3 cellular contexts compared by ENCODE assay signal in the genomic region with DNA sequence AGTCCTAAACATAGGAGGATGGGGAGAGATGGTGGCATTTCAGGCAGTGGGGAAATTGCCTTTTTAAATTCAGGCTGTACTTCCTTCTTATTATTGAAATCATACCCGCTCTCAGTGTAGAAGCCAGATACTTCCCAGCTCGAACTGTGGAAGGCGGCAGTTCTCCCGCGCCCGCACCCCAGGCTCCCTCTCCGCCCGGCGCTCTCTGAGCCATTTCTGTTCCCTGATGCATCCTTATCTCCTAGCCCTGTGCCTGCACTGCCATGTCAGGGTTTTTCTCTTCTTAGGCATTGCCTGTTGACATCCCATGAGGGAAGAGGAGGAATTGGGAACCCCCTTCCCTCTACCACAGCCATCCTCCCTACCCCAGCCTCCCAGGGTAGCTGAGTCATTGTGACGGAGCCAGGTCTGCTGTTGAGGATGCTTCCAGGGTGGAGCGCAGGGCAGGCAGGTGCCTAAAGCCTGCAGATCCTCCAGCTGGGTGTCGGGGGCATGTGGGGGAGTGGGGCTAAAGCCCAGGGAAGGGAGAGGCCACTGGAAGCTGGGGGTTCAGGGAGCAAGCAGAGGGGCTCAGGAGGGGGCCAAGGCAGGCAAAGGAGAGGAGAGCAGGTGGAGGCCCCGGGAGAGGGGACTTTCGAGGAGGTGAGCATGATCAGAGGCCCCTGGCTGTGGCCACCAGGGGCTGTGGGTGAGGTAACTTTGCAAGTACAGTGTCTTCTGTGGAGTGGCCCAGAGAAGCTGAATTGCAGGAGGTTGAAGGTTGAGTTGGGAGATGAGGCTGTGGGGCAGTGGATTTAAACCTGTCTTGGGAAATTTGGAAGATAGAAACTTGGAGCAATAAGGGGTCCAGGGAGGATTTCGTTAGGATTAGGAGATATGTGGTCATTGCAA.
TF ChIP-seq lines count a peak whose summit lies in the region.

No MANE protein-coding gene starts in this region.

TF ChIP-seq in A549, 52 proteins besides CTCF, POLR2A, EP300 and RAD21:
- 0 out of 2 replicates have a peak, but pooled peaks have one; percentile 13 for TF ChIP-seq NFE2L2 (conservative IDR thresholded peaks at IDR 0.05; ENCODE audit: low read length)
- TF ChIP-seq RFX5 (IDR thresholded peaks at IDR 0.05): no peak
TF ChIP-seq in A549: peak in this region for 1.

TF ChIP-seq in GM23338, 12 proteins besides CTCF, POLR2A, EP300 and RAD21:
- TF ChIP-seq ZNF331 (CRISPR knock-in tag; IDR thresholded peaks at IDR 0.05; ENCODE audit: low read depth) (no peak), JUNB (IDR thresholded peaks at IDR 0.05; ENCODE audit: unreplicated experiment) (no peak), CREB1 (CRISPR knock-in tag; IDR thresholded peaks at IDR 0.05; ENCODE audit: low read depth) (no peak)
- TF ChIP-seq, protein P1, sequence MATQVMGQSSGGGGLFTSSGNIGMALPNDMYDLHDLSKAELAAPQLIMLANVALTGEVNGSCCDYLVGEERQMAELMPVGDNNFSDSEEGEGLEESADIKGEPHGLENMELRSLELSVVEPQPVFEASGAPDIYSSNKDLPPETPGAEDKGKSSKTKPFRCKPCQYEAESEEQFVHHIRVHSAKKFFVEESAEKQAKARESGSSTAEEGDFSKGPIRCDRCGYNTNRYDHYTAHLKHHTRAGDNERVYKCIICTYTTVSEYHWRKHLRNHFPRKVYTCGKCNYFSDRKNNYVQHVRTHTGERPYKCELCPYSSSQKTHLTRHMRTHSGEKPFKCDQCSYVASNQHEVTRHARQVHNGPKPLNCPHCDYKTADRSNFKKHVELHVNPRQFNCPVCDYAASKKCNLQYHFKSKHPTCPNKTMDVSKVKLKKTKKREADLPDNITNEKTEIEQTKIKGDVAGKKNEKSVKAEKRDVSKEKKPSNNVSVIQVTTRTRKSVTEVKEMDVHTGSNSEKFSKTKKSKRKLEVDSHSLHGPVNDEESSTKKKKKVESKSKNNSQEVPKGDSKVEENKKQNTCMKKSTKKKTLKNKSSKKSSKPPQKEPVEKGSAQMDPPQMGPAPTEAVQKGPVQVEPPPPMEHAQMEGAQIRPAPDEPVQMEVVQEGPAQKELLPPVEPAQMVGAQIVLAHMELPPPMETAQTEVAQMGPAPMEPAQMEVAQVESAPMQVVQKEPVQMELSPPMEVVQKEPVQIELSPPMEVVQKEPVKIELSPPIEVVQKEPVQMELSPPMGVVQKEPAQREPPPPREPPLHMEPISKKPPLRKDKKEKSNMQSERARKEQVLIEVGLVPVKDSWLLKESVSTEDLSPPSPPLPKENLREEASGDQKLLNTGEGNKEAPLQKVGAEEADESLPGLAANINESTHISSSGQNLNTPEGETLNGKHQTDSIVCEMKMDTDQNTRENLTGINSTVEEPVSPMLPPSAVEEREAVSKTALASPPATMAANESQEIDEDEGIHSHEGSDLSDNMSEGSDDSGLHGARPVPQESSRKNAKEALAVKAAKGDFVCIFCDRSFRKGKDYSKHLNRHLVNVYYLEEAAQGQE (IDR thresholded peaks at IDR 0.05; ENCODE audit: unreplicated experiment): no peak
- TF ChIP-seq, protein P2, sequence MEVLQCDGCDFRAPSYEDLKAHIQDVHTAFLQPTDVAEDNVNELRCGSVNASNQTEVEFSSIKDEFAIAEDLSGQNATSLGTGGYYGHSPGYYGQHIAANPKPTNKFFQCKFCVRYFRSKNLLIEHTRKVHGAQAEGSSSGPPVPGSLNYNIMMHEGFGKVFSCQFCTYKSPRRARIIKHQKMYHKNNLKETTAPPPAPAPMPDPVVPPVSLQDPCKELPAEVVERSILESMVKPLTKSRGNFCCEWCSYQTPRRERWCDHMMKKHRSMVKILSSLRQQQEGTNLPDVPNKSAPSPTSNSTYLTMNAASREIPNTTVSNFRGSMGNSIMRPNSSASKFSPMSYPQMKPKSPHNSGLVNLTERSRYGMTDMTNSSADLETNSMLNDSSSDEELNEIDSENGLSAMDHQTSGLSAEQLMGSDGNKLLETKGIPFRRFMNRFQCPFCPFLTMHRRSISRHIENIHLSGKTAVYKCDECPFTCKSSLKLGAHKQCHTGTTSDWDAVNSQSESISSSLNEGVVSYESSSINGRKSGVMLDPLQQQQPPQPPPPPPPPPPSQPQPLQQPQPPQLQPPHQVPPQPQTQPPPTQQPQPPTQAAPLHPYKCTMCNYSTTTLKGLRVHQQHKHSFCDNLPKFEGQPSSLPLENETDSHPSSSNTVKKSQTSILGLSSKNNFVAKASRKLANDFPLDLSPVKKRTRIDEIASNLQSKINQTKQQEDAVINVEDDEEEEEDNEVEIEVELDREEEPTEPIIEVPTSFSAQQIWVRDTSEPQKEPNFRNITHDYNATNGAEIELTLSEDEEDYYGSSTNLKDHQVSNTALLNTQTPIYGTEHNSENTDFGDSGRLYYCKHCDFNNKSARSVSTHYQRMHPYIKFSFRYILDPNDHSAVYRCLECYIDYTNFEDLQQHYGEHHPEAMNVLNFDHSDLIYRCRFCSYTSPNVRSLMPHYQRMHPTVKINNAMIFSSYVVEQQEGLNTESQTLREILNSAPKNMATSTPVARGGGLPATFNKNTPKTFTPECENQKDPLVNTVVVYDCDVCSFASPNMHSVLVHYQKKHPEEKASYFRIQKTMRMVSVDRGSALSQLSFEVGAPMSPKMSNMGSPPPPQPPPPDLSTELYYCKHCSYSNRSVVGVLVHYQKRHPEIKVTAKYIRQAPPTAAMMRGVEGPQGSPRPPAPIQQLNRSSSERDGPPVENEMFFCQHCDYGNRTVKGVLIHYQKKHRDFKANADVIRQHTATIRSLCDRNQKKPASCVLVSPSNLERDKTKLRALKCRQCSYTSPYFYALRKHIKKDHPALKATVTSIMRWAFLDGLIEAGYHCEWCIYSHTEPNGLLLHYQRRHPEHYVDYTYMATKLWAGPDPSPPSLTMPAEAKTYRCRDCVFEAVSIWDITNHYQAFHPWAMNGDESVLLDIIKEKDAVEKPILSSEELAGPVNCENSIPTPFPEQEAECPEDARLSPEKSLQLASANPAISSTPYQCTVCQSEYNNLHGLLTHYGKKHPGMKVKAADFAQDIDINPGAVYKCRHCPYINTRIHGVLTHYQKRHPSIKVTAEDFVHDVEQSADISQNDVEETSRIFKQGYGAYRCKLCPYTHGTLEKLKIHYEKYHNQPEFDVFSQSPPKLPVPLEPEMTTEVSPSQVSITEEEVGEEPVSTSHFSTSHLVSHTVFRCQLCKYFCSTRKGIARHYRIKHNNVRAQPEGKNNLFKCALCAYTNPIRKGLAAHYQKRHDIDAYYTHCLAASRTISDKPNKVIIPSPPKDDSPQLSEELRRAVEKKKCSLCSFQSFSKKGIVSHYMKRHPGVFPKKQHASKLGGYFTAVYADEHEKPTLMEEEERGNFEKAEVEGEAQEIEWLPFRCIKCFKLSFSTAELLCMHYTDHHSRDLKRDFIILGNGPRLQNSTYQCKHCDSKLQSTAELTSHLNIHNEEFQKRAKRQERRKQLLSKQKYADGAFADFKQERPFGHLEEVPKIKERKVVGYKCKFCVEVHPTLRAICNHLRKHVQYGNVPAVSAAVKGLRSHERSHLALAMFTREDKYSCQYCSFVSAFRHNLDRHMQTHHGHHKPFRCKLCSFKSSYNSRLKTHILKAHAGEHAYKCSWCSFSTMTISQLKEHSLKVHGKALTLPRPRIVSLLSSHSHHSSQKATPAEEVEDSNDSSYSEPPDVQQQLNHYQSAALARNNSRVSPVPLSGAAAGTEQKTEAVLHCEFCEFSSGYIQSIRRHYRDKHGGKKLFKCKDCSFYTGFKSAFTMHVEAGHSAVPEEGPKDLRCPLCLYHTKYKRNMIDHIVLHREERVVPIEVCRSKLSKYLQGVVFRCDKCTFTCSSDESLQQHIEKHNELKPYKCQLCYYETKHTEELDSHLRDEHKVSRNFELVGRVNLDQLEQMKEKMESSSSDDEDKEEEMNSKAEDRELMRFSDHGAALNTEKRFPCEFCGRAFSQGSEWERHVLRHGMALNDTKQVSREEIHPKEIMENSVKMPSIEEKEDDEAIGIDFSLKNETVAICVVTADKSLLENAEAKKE (CRISPR knock-in tag; IDR thresholded peaks at IDR 0.05): no peak

TF ChIP-seq in K562, 482 proteins besides CTCF, POLR2A, EP300 and RAD21:
- TF ChIP-seq, protein P3, sequence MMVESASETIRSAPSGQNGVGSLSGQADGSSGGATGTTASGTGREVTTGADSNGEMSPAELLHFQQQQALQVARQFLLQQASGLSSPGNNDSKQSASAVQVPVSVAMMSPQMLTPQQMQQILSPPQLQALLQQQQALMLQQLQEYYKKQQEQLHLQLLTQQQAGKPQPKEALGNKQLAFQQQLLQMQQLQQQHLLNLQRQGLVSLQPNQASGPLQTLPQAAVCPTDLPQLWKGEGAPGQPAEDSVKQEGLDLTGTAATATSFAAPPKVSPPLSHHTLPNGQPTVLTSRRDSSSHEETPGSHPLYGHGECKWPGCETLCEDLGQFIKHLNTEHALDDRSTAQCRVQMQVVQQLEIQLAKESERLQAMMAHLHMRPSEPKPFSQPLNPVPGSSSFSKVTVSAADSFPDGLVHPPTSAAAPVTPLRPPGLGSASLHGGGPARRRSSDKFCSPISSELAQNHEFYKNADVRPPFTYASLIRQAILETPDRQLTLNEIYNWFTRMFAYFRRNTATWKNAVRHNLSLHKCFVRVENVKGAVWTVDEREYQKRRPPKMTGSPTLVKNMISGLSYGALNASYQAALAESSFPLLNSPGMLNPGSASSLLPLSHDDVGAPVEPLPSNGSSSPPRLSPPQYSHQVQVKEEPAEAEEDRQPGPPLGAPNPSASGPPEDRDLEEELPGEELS (CRISPR knock-in tag; IDR thresholded peaks at IDR 0.05; ENCODE audit: borderline replicate concordance): no peak
- peak in 1 of 2 experiments; percentile 46; a peak in 1 of 4 replicates for TF ChIP-seq MLX (CRISPR knock-in tag; conservative IDR thresholded peaks at IDR 0.05)
- peak; percentile 35; the same call in 1 of the 2 replicates for TF ChIP-seq HMGXB4 (CRISPR knock-in tag; IDR thresholded peaks at IDR 0.05)
- TF ChIP-seq, protein P4, sequence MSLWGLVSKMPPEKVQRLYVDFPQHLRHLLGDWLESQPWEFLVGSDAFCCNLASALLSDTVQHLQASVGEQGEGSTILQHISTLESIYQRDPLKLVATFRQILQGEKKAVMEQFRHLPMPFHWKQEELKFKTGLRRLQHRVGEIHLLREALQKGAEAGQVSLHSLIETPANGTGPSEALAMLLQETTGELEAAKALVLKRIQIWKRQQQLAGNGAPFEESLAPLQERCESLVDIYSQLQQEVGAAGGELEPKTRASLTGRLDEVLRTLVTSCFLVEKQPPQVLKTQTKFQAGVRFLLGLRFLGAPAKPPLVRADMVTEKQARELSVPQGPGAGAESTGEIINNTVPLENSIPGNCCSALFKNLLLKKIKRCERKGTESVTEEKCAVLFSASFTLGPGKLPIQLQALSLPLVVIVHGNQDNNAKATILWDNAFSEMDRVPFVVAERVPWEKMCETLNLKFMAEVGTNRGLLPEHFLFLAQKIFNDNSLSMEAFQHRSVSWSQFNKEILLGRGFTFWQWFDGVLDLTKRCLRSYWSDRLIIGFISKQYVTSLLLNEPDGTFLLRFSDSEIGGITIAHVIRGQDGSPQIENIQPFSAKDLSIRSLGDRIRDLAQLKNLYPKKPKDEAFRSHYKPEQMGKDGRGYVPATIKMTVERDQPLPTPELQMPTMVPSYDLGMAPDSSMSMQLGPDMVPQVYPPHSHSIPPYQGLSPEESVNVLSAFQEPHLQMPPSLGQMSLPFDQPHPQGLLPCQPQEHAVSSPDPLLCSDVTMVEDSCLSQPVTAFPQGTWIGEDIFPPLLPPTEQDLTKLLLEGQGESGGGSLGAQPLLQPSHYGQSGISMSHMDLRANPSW (CRISPR knock-in tag; IDR thresholded peaks at IDR 0.05): peak; percentile 71; the same call in 1 of the 2 replicates
- TF ChIP-seq E2F3 (CRISPR knock-in tag; IDR thresholded peaks at IDR 0.05): no peak
- TF ChIP-seq FIP1L1 (IDR thresholded peaks at IDR 0.05; ENCODE audit: low read depth, low read length, poor library complexity, severe bottlenecking): no peak
- TF ChIP-seq SMARCA5 (IDR thresholded peaks at IDR 0.05): no peak
